1 cellular context compared by ENCODE assay signal in the genomic region with DNA sequence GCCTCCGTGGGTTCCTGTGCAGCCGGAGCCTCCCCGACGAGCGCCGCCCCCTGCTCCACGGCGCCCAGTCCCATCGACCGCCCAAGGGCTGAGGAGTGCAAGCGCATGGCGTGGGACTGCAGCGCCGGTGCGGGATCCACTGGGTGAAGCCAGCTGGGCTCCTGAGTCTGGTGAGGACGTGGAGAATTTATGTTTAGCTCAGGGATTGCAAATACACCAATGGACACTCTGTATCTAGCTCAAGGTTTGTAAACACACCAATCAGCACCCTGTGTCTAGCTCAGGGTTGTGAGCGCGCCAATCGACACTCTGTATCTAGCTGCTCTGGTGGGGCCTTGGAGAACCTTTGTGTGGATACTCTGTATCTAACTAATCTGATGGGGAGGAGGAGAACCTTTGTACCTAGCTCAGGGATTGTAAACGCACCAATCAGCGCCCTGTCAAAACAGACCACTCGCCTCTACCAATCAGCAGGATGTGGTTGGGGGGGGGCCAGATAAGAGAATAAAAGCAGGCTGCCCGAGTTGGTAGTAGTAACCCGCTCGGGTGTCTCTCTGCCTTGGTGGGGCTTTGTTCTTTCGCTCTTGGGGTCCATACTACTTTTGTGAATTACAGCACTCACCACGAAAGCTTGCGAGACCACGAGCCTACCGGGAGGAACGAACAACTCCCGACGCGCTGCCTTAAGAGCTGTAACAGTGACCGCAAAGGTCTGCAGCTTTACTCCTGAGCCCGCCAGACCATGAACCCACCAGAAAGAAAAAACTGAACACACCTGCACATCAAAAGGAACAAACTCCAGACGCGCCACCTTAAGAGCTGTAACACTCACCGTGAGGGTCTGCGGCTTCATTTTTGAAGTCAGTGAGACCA.
TF ChIP-seq lines count a peak whose summit lies in the region.

No MANE protein-coding gene starts in this region.

TF ChIP-seq in H1, 55 proteins besides CTCF, POLR2A, EP300 and RAD21:
- TF ChIP-seq SP1 (IDR thresholded peaks at IDR 0.05; ENCODE audit: low read depth, low read length) (0 out of 2 replicates have a peak, but pooled peaks have one; percentile 52), CHD2 (IDR thresholded peaks at IDR 0.05; ENCODE audit: low read length) (0 out of 2 replicates have a peak, but pooled peaks have one; percentile 22), TBP (IDR thresholded peaks at IDR 0.05; ENCODE audit: low read depth, low read length) (peak; percentile 63; the same call in 1 of the 2 replicates)
